Comparison of ENCODE assay signal across 23 cellular contexts in genomic region chr10:102605712-102606111, GRCh38. TPM values are rescaled to one million over a fixed set of nuclear protein-coding genes. Genes with fewer than 3 reads are reported as not detected.
DNase-seq lines count a peak whose midpoint lies in the region; ATAC-seq, FAIRE-seq and TF ChIP-seq lines count a peak whose summit lies in the region.
"Had no signal": no experiment of that assay in that cellular context is flagged by ENCODE, and none has a peak within 500 bp of the region (broad histone marks: within the 10 kb centered on the region; RNA-seq: fewer than 3 reads in every experiment).

No MANE protein-coding gene starts in this region.

- DNase-seq in AG08395 (ENCODE audit: low spot score), result peak; percentile 25
- DNase-seq in IMR-90, result no peak
- DNase-seq in astrocyte of the spinal cord (ENCODE audit: low read depth, low spot score), result peak; percentile 16
- DNase-seq in lung (ENCODE audit: low spot score), result no peak
- DNase-seq in SIG-M5 treated with dmso at 0.1 percent for 504 hours (lab: John Stamatoyannopoulos, UW; ENCODE audit: unreplicated experiment), result no peak
- DNase-seq in DMS79 (lab: John Stamatoyannopoulos, UW), result no peak
- no peak for DNase-seq in HepG2 (ENCODE audit: low spot score)
- DNase-seq: activated CD4-positive, alpha-beta T cell treated with anti-CD3 and anti-CD28 coated beads for 48 hours; activated CD8-positive, alpha-beta memory T cell treated with anti-CD3 and anti-CD28 coated beads, Interleukin-2, amount 50 U/mL, for 4 hours; activated effector memory CD4-positive, alpha-beta T cell treated with anti-CD3 and anti-CD28 coated beads, Interleukin-2, amount 50 U/mL, for 16 hours; CD4-positive, alpha-beta T cell; cerebellar nuclear complex; DND-41; effector memory CD4-positive, alpha-beta T cell; H9; kidney glomerular epithelial cell; midbrain; NCI-H1436; Peyer's patch; stimulated activated naive CD4-positive, alpha-beta T cell had no signal

- ATAC-seq in IMR-90 (ENCODE audit: low read depth) (no peak), lung (ENCODE audit: insufficient read depth, low FRiP score) (peak; percentile 8), GM19455 (IDR thresholded peaks at IDR 0.05; ENCODE audit: unreplicated experiment) (no peak), HepG2 (no peak)

- peak overlapping the region; percentile 61 for H3K14ac ChIP-seq in IMR-90 (replicated peaks; ENCODE audit: low read depth, low read length)

- no peak overlapping the region for H3K9ac ChIP-seq in IMR-90 (ENCODE audit: low read depth, low read length)
- H3K9ac ChIP-seq in HepG2 (ENCODE audit: insufficient read depth, low read depth, low read length), result no peak overlapping the region

- H2BK15ac ChIP-seq in IMR-90 (ENCODE audit: low read depth, low read length), result peak overlapping the region; percentile 54; the same call in 2 of the 3 replicates

- no peak for FAIRE-seq in HepG2 (lab: Jason Lieb, UNC)
- FAIRE-seq: TTC549 had no signal

- intact Hi-C loops in IMR-90 (cut with micrococcal nuclease), result no loop called here
- intact Hi-C loops in HepG2 (cut with micrococcal nuclease; ENCODE audit: unreplicated experiment), result no loop called here

- H3K4me3 ChIP-seq in IMR-90 (ENCODE audit: insufficient read depth, low read depth, low read length) (no peak overlapping the region), astrocyte of the spinal cord (ENCODE audit: low read depth, low read length) (no peak overlapping the region), lung (no peak overlapping the region), HepG2 (replicated peaks in 1 of 3; ENCODE audit: insufficient read depth in 1 of 3, low read depth in 2 of 3, low read length in 3 of 3) (no peak overlapping the region)
- H3K4me3 ChIP-seq: Peyer's patch, tibial nerve had no signal

- H2BK120ac ChIP-seq in IMR-90 (ENCODE audit: low read depth, low read length), result peak overlapping the region; percentile 77; the same call in 1 of the 2 replicates

- no peaks in the 10 kb centered on the region for H4K20me1 ChIP-seq in IMR-90 (ENCODE audit: insufficient read depth, low read length)
- H4K20me1 ChIP-seq in HepG2 (ENCODE audit: insufficient read depth, low read length), result no peaks in the 10 kb centered on the region

- H3K27ac ChIP-seq in IMR-90 (ENCODE audit: insufficient read depth, low read length) (no peak overlapping the region; the same call in 1 of the 2 replicates), lung (ENCODE audit: low read depth in 1 of 2, low read length in 1 of 2) (peak overlapping the region in 1 of 2 donors; percentile 38), HepG2 (ENCODE audit: extremely low read length, insufficient read depth, low read length) (no peak overlapping the region)
- H3K27ac ChIP-seq: Peyer's patch had no signal

- peaks cover 37% of the 10 kb centered on the region for H3K9me1 ChIP-seq in IMR-90 (ENCODE audit: insufficient read depth, low read length)

- TF ChIP-seq EP300 in HepG2 (IDR thresholded peaks at IDR 0.05; ENCODE audit: low read depth in 2 of 2, low read length in 2 of 2) (no peak), HepG2 (CRISPR knock-in tag; IDR thresholded peaks at IDR 0.05; ENCODE audit: borderline replicate concordance) (no peak)

- H3K18ac ChIP-seq in IMR-90 (ENCODE audit: low read depth, low read length), result peak overlapping the region; percentile 31; the same call in 1 of the 2 replicates

- peaks cover 11% of the 10 kb centered on the region for H3K36me3 ChIP-seq in IMR-90 (ENCODE audit: control insufficient read depth, insufficient read depth, low read length)
- H3K36me3 ChIP-seq in lung (ENCODE audit: control insufficient read depth in 2 of 2, insufficient read depth in 2 of 2, low read length in 2 of 2), result peaks cover 0 to 16% of the 10 kb centered on the region in 2 donors
- H3K36me3 ChIP-seq in HepG2 (replicated peaks in 1 of 2; ENCODE audit: control insufficient read depth in 1 of 2, insufficient read depth in 2 of 2, low read length in 2 of 2), result peaks cover 0 to 13% of the 10 kb centered on the region in 2 experiments; a peak in 2 of 5 replicates

- no peaks in the 10 kb centered on the region for H3K79me2 ChIP-seq in HepG2 (ENCODE audit: insufficient read depth, low read length)

- in situ Hi-C loops in IMR-90 (cut with MboI; ENCODE audit: low sequenced_read_pairs), result no loop called here
- in situ Hi-C loops in astrocyte of the spinal cord (cut with HindIII; ENCODE audit: low sequenced_read_pairs), result no loop called here
- in situ Hi-C loops in HepG2 (cut with HindIII; ENCODE audit: extremely low pct_ligation_motif_present, low pct_unique_long_range_greater_than_20kb), result no loop called here

- H3K4me2 ChIP-seq in IMR-90 (ENCODE audit: low read depth, low read length), result no peak overlapping the region
- no peak overlapping the region for H3K4me2 ChIP-seq in HepG2 (ENCODE audit: low read depth, low read length)

- CTCF ChIA-PET in IMR-90 (lab: Yijun Ruan, JAX), result interaction anchor here (1.3 kb wide), 1 partner anchor 102 kb away, joined by 3 read pairs; the partner anchor contains the start of gene SUFU
- CTCF ChIA-PET in HepG2 (lab: Yijun Ruan, JAX; ENCODE audit: low intra/inter-chr PET ratio, low total read pairs), result no interaction called here

- H4K91ac ChIP-seq in IMR-90 (ENCODE audit: insufficient read depth, low read depth, low read length), result 0 out of 2 replicates have a peak overlapping the region, but pooled peaks have one; percentile 36

- H2AFZ ChIP-seq in IMR-90 (replicated peaks; ENCODE audit: low read length, poor library complexity), result no peak overlapping the region
- no peak overlapping the region for H2AFZ ChIP-seq in HepG2 (ENCODE audit: low read length)

- peak overlapping the region; percentile 12; the same call in 1 of the 2 replicates for H4K5ac ChIP-seq in IMR-90 (ENCODE audit: low read depth, low read length)

- peak overlapping the region; percentile 4 to 87; a peak in 1 of 4 replicates for H4K8ac ChIP-seq in IMR-90 (ENCODE audit: low read depth in 2 of 2, low read length in 2 of 2)

- POLR2A ChIA-PET in IMR-90 (lab: Charles Lee; ENCODE audit: unreplicated experiment), result no interaction called here
- POLR2A ChIA-PET in HepG2 (lab: Yijun Ruan, JAX), result no interaction called here

- peak overlapping the region; percentile 86 for H2BK5ac ChIP-seq in IMR-90 (ENCODE audit: low read depth, low read length, poor library complexity, severe bottlenecking)

- peak overlapping the region; percentile 82 for H2AK5ac ChIP-seq in IMR-90 (ENCODE audit: low read depth, low read length)

- H3K23ac ChIP-seq in IMR-90 (ENCODE audit: low read depth, low read length), result no peak overlapping the region

- peak overlapping the region; percentile 39 for H3K4ac ChIP-seq in IMR-90 (ENCODE audit: low read depth, low read length)

- H2BK20ac ChIP-seq in IMR-90 (ENCODE audit: low read depth, low read length), result peak overlapping the region; percentile 16; the same call in 1 of the 2 replicates

- no CpG with 5 or more reads among the region's 5 CpGs for WGBS in IMR-90 (ENCODE audit: extremely low coverage in 2 of 2, insufficient read length in 1 of 2), 2 experiments
- WGBS in lung, 2 donors, result 73 to 85% methylated on average over 5 of the region's 5 CpGs
- WGBS in HepG2 (ENCODE audit: low lambda C conversion rate), result 92% methylated on average over 4 of the region's 5 CpGs

- TF ChIP-seq POLR2A in IMR-90 (IDR thresholded peaks at IDR 0.05; ENCODE audit: low read depth, low read length), result no peak
- TF ChIP-seq POLR2A in HepG2 (IDR thresholded peaks at IDR 0.05; ENCODE audit: insufficient read depth in 1 of 2, low read depth in 2 of 2, low read length in 2 of 2), result no peak

- H3K27me3 ChIP-seq in IMR-90 (ENCODE audit: control insufficient read depth, insufficient read depth, low read length), result no peaks in the 10 kb centered on the region
- no peaks in the 10 kb centered on the region for H3K27me3 ChIP-seq in lung (ENCODE audit: control insufficient read depth, insufficient read depth)
- H3K27me3 ChIP-seq in HepG2 (ENCODE audit: control insufficient read depth in 1 of 2, insufficient read depth in 2 of 2, low read length in 2 of 2), result no peaks in the 10 kb centered on the region
- H3K27me3 ChIP-seq: Peyer's patch, tibial nerve had no signal

- H3K56ac ChIP-seq in IMR-90 (ENCODE audit: extremely low read depth, insufficient read depth, low read length), result no peak overlapping the region

- H3K9me3 ChIP-seq in IMR-90 (ENCODE audit: control insufficient read depth, insufficient read depth, low read length), result no peaks in the 10 kb centered on the region
- no peaks in the 10 kb centered on the region for H3K9me3 ChIP-seq in lung (ENCODE audit: control insufficient read depth in 2 of 2, insufficient read depth in 1 of 2, low read length in 1 of 2)
- H3K9me3 ChIP-seq in HepG2 (ENCODE audit: low read length), result no peaks in the 10 kb centered on the region
- H3K9me3 ChIP-seq: Peyer's patch, tibial nerve had no signal

- TF ChIP-seq RAD21 in IMR-90 (IDR thresholded peaks at IDR 0.05; ENCODE audit: low read length) (no peak), HepG2 (CRISPR knock-in tag; IDR thresholded peaks at IDR 0.05) (no peak)

- peaks cover 34% of the 10 kb centered on the region for H3K4me1 ChIP-seq in IMR-90 (ENCODE audit: control insufficient read depth, insufficient read depth, low read length)
- peaks cover 0 to 24% of the 10 kb centered on the region in 2 donors for H3K4me1 ChIP-seq in lung (ENCODE audit: control insufficient read depth in 2 of 2, insufficient read depth in 2 of 2, low read length in 2 of 2)
- peaks cover 21% of the 10 kb centered on the region for H3K4me1 ChIP-seq in HepG2 (ENCODE audit: insufficient read depth, low read length)
- H3K4me1 ChIP-seq: Peyer's patch had no signal

- TF ChIP-seq CTCF in IMR-90 (conservative IDR thresholded peaks at IDR 0.05; ENCODE audit: low read depth, low read length) (no peak), astrocyte of the spinal cord (IDR thresholded peaks at IDR 0.05; ENCODE audit: low read depth, low read length) (no peak), lung (IDR thresholded peaks at IDR 0.05; ENCODE audit: control extremely low read depth, extremely low read depth) (no peak), HepG2 (CRISPR knock-in tag; IDR thresholded peaks at IDR 0.05) (no peak)

- BruUV-seq in IMR-90 (replicated peaks; lab: Mats Ljungman, UMichigan), result no TSS peak
- BruUV-seq in HepG2 (replicated peaks; lab: Mats Ljungman, UMichigan), result no TSS peak

- peaks cover 10 to 45% of the 10 kb centered on the region in 2 experiments; a peak in 3 of 4 replicates for H3K79me1 ChIP-seq in IMR-90 (ENCODE audit: low read depth in 1 of 2, low read length in 2 of 2)

- H2AK9ac ChIP-seq in IMR-90 (replicated peaks; ENCODE audit: low read depth, low read length, poor library complexity), result no peak overlapping the region

- dilution Hi-C loops in IMR-90 (cut with HindIII; ENCODE audit: low sequenced_read_pairs, unreplicated experiment), result no loop called here

RNA-seq across cellular contexts. Expression of gene TRIM8, which starts 38.6 kb away (rescaled TPM):
- 25.5 and 30.0 TPM in 2 replicates for total RNA-seq in IMR-90 (2012; rRNA removed)
- polyA plus RNA-seq in IMR-90 (2012; rRNA removed), result 124 and 126 TPM in 2 replicates
- polyA plus RNA-seq in IMR-90 (2012; cell fraction: cytosol; rRNA removed), result 102 and 174 TPM in 2 replicates
- 82.9 and 135 TPM in 2 replicates for polyA plus RNA-seq in IMR-90 (2012; cell fraction: nucleus; rRNA removed; ENCODE audit: low replicate concordance)
- total RNA-seq in lung, result 100 to 1,000 TPM; 136 to 173 TPM
- 100 to 1,000 TPM in 1 of 2 donors, 10 to 100 TPM in 1; 81.5 to 104 TPM for polyA plus RNA-seq in lung
- total RNA-seq in HepG2 (2016; rRNA removed; fragmentation: Illumina TruSeq; extraction: Trizol), result 38.9 and 39.8 TPM in 2 replicates
- total RNA-seq in HepG2 (2016; cell fraction: cytosol; rRNA removed; fragmentation: Illumina TruSeq; extraction: Trizol; ENCODE audit: low read depth), result 13.4 and 13.6 TPM in 2 replicates
- 33.2 and 39.7 TPM in 2 replicates for total RNA-seq in HepG2 (2016; cell fraction: insoluble cytoplasmic fraction; rRNA removed; fragmentation: Illumina TruSeq; extraction: Trizol)
- 49.9 and 53.6 TPM in 2 replicates for total RNA-seq in HepG2 (2016; cell fraction: membrane; rRNA removed; fragmentation: Illumina TruSeq; extraction: Trizol)
- 21.9 and 30.8 TPM in 2 replicates for total RNA-seq in HepG2 (2016; cell fraction: nucleus; rRNA removed; fragmentation: Illumina TruSeq; extraction: Trizol)
- polyA plus RNA-seq in HepG2 (2011; rRNA removed), result 66.5 and 84.1 TPM in 2 replicates
- 62.9 and 70.1 TPM in 2 replicates for polyA plus RNA-seq in HepG2 (2011; cell fraction: cytosol; rRNA removed)
- polyA plus RNA-seq in HepG2 (2011; cell fraction: nucleus; rRNA removed), result 86.9 and 92.0 TPM in 2 replicates
- 98.0 and 117 TPM in 2 replicates for polyA plus RNA-seq in HepG2 (2012)
- polyA plus RNA-seq in HepG2 (2016; cell fraction: cytosol; fragmentation: Illumina TruSeq; extraction: Trizol; ENCODE audit: low read depth), result 18.4 and 21.2 TPM in 2 replicates
- polyA plus RNA-seq in HepG2 (2016; cell fraction: insoluble cytoplasmic fraction; fragmentation: Illumina TruSeq; extraction: Trizol; ENCODE audit: low read depth), result 51.6 and 70.7 TPM in 2 replicates
- polyA plus RNA-seq in HepG2 (2016; cell fraction: membrane; fragmentation: Illumina TruSeq; extraction: Trizol; ENCODE audit: low read depth), result 57.9 and 63.0 TPM in 2 replicates
- polyA plus RNA-seq in HepG2 (2016; cell fraction: nucleus; fragmentation: Illumina TruSeq; extraction: Trizol; ENCODE audit: insufficient read depth, low read depth), result 63.9 and 73.5 TPM in 2 replicates
- 23.8 and 82.1 TPM in 2 replicates for polyA minus RNA-seq in HepG2 (2011; rRNA and poly(A)+ RNA removed; ENCODE audit: low replicate concordance)
- 41.1 and 48.2 TPM in 2 replicates for polyA minus RNA-seq in HepG2 (2011; cell fraction: cytosol; rRNA and poly(A)+ RNA removed)
- 36.6 and 46.0 TPM in 2 replicates for polyA minus RNA-seq in HepG2 (2011; cell fraction: nucleus; rRNA and poly(A)+ RNA removed)

Comparison
In these comparisons a context has a peak if more than half of its experiments do, and no peak if none do; other contexts are left out.
1. DNase-seq: peak in AG08395 (single experiment) and astrocyte of the spinal cord (single experiment); none in IMR-90 (single experiment), lung (single experiment), SIG-M5 treated with dmso at 0.1 percent for 504 hours (single experiment), DMS79 (single experiment) and HepG2 (single experiment).